In the genomic region with DNA sequence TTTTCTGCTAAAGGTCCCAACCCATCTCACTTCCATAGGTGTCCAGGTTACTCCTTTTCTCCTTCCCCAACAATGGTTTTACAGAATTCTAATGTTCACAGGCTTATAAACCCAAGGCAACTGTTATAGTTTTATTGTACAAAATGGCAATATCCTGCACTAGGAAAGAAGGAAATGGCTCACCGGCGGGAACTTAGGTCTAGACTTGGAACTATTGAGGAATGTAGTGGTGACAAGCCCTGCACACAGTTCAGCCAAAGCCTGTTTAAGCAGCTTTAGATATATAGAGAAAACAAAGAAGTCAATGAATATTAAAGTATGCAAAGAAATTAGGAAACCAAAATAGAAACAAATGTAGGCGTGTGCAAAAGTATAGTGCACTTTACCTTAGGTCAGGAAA, we compare ENCODE assay signal across 1 cellular context.
TF ChIP-seq lines count a peak whose summit lies in the region.

No MANE protein-coding gene starts in this region.

TF ChIP-seq in GM23338, 12 proteins besides CTCF, POLR2A, EP300 and RAD21 (continued from another document):
- TF ChIP-seq, protein P1, sequence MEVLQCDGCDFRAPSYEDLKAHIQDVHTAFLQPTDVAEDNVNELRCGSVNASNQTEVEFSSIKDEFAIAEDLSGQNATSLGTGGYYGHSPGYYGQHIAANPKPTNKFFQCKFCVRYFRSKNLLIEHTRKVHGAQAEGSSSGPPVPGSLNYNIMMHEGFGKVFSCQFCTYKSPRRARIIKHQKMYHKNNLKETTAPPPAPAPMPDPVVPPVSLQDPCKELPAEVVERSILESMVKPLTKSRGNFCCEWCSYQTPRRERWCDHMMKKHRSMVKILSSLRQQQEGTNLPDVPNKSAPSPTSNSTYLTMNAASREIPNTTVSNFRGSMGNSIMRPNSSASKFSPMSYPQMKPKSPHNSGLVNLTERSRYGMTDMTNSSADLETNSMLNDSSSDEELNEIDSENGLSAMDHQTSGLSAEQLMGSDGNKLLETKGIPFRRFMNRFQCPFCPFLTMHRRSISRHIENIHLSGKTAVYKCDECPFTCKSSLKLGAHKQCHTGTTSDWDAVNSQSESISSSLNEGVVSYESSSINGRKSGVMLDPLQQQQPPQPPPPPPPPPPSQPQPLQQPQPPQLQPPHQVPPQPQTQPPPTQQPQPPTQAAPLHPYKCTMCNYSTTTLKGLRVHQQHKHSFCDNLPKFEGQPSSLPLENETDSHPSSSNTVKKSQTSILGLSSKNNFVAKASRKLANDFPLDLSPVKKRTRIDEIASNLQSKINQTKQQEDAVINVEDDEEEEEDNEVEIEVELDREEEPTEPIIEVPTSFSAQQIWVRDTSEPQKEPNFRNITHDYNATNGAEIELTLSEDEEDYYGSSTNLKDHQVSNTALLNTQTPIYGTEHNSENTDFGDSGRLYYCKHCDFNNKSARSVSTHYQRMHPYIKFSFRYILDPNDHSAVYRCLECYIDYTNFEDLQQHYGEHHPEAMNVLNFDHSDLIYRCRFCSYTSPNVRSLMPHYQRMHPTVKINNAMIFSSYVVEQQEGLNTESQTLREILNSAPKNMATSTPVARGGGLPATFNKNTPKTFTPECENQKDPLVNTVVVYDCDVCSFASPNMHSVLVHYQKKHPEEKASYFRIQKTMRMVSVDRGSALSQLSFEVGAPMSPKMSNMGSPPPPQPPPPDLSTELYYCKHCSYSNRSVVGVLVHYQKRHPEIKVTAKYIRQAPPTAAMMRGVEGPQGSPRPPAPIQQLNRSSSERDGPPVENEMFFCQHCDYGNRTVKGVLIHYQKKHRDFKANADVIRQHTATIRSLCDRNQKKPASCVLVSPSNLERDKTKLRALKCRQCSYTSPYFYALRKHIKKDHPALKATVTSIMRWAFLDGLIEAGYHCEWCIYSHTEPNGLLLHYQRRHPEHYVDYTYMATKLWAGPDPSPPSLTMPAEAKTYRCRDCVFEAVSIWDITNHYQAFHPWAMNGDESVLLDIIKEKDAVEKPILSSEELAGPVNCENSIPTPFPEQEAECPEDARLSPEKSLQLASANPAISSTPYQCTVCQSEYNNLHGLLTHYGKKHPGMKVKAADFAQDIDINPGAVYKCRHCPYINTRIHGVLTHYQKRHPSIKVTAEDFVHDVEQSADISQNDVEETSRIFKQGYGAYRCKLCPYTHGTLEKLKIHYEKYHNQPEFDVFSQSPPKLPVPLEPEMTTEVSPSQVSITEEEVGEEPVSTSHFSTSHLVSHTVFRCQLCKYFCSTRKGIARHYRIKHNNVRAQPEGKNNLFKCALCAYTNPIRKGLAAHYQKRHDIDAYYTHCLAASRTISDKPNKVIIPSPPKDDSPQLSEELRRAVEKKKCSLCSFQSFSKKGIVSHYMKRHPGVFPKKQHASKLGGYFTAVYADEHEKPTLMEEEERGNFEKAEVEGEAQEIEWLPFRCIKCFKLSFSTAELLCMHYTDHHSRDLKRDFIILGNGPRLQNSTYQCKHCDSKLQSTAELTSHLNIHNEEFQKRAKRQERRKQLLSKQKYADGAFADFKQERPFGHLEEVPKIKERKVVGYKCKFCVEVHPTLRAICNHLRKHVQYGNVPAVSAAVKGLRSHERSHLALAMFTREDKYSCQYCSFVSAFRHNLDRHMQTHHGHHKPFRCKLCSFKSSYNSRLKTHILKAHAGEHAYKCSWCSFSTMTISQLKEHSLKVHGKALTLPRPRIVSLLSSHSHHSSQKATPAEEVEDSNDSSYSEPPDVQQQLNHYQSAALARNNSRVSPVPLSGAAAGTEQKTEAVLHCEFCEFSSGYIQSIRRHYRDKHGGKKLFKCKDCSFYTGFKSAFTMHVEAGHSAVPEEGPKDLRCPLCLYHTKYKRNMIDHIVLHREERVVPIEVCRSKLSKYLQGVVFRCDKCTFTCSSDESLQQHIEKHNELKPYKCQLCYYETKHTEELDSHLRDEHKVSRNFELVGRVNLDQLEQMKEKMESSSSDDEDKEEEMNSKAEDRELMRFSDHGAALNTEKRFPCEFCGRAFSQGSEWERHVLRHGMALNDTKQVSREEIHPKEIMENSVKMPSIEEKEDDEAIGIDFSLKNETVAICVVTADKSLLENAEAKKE (CRISPR knock-in tag; IDR thresholded peaks at IDR 0.05) = no peak
- TF ChIP-seq EZH2 (IDR thresholded peaks at IDR 0.05; ENCODE audit: low read depth, unreplicated experiment) = no peak
- TF ChIP-seq CREB1 (CRISPR knock-in tag; IDR thresholded peaks at IDR 0.05; ENCODE audit: low read depth) = no peak
- TF ChIP-seq POLR2AphosphoS5 (IDR thresholded peaks at IDR 0.05; ENCODE audit: low read depth) = no peak
